In genomic region chr16:70694088-70694487, GRCh38 we compare ENCODE assay signal across 11 cellular contexts. TPM values are rescaled to one million over a fixed set of nuclear protein-coding genes. Genes with fewer than 3 reads are reported as not detected.
DNase-seq lines count a peak whose midpoint lies in the region; ATAC-seq, FAIRE-seq and TF ChIP-seq lines count a peak whose summit lies in the region.
"Had no signal": no experiment of that assay in that cellular context is flagged by ENCODE, and none has a peak within 500 bp of the region (broad histone marks: within the 10 kb centered on the region; RNA-seq: fewer than 3 reads in every experiment).

No MANE protein-coding gene starts in this region.

- H3K36me3 ChIP-seq in KOPT-K1 (ENCODE audit: insufficient read depth, low read length) (peaks cover 15% of the 10 kb centered on the region; the same call in 1 of the 2 replicates), colonic mucosa (no peaks in the 10 kb centered on the region), lower lobe of right lung (peaks cover 18% of the 10 kb centered on the region), A673 (ENCODE audit: insufficient read depth, low read length, poor library complexity, severe bottlenecking) (no peaks in the 10 kb centered on the region)

- FAIRE-seq in A549 (lab: Jason Lieb, UNC) = peak; percentile 83

- DNase-seq in A549 (ENCODE audit: low read depth in 1 of 2, low spot score in 1 of 2) (peak; percentile 85 to 95), colonic mucosa (no peak), lower lobe of right lung (no peak), A673 (ENCODE audit: low spot score) (no peak), NCI-H1092 (lab: John Stamatoyannopoulos, UW) (no peak)
- DNase-seq: activated CD8-positive, alpha-beta memory T cell treated with anti-CD3 and anti-CD28 coated beads for 24 hours; CD4-positive, alpha-beta memory T cell; NCI-H2227 treated with DMSO at 0.1 percent for 48 hours had no signal

- no peaks in the 10 kb centered on the region for H3K9me3 Mint-ChIP-seq in stimulated activated memory B cell treated with anti-CD40 and anti-IgM and Interleukin-4, amounts not matched to agents 10 μg/mL and 1 μg/mL and 100 μg/mL, for 72 hours
- H3K9me3 Mint-ChIP-seq: CD4-positive, alpha-beta memory T cell had no signal

- no peak overlapping the region for H3K27ac Mint-ChIP-seq in stimulated activated memory B cell treated with anti-CD40 and anti-IgM and Interleukin-4, amounts not matched to agents 10 μg/mL and 1 μg/mL and 100 μg/mL, for 72 hours
- H3K27ac Mint-ChIP-seq: CD4-positive, alpha-beta memory T cell had no signal

- TF ChIP-seq CTCF in A549 (IDR thresholded peaks at IDR 0.05) = no peak
- TF ChIP-seq CTCF in colonic mucosa (IDR thresholded peaks at IDR 0.05) = no peak
- no peak for TF ChIP-seq CTCF in lower lobe of right lung (IDR thresholded peaks at IDR 0.05)
- TF ChIP-seq CTCF in A673 (conservative IDR thresholded peaks at IDR 0.05; ENCODE audit: low read depth, low read length) = no peak

- H3K4me1 ChIP-seq in A549 = peaks cover 88% of the 10 kb centered on the region
- H3K4me1 ChIP-seq in colonic mucosa = peaks cover 31% of the 10 kb centered on the region
- H3K4me1 ChIP-seq in lower lobe of right lung = peaks cover 93% of the 10 kb centered on the region
- H3K4me1 ChIP-seq in A673 (ENCODE audit: insufficient read depth, low read length, poor library complexity, severe bottlenecking) = peaks cover 5% of the 10 kb centered on the region

- ATAC-seq in A549 (peak; percentile 66 to 83), lower lobe of right lung (no peak), HG02571 (IDR thresholded peaks at IDR 0.05; ENCODE audit: unreplicated experiment) (no peak)
- ATAC-seq in stimulated activated memory B cell treated with anti-CD40 and anti-IgM and Interleukin-4, amounts not matched to agents 10 μg/mL and 1 μg/mL and 100 μg/mL, for 72 hours = no peak

- no TSS peak for BruUV-seq in A673 (replicated peaks; lab: Mats Ljungman, UMichigan)

- H3K9me3 ChIP-seq in A549 (no peaks in the 10 kb centered on the region), KOPT-K1 (ENCODE audit: insufficient read depth, low read length, poor library complexity, severe bottlenecking) (no peaks in the 10 kb centered on the region), colonic mucosa (no peaks in the 10 kb centered on the region), lower lobe of right lung (no peaks in the 10 kb centered on the region), A673 (ENCODE audit: low read depth, low read length, poor library complexity, severe bottlenecking) (no peaks in the 10 kb centered on the region)

- 5% methylated on average over 10 of the region's 10 CpGs for WGBS in A549 (ENCODE audit: missing lambda C conversion rate)

- no peak for TF ChIP-seq POLR2A in A549 (IDR thresholded peaks at IDR 0.05; ENCODE audit: low read length)

- H3K4me1 Mint-ChIP-seq in stimulated activated memory B cell treated with anti-CD40 and anti-IgM and Interleukin-4, amounts not matched to agents 10 μg/mL and 1 μg/mL and 100 μg/mL, for 72 hours = no peaks in the 10 kb centered on the region

- POLR2A ChIA-PET in A549 (lab: Yijun Ruan, JAX) = no interaction called here
- POLR2A ChIA-PET in A673 (lab: Charles Lee; ENCODE audit: low non-redundant PET) = no interaction called here

- intact Hi-C loops in colonic mucosa (cut with DNase I) (no loop called here), lower lobe of right lung (cut with DNase I) (no loop called here), A673 (cut with micrococcal nuclease; ENCODE audit: unreplicated experiment) (no loop called here)

- TF ChIP-seq EP300 in A549 (IDR thresholded peaks at IDR 0.05) = peak in 1 of 2 experiments; percentile 59; a peak in 1 of 5 replicates

- peak overlapping the region; percentile 84 for H3K4me2 ChIP-seq in A549

- H3K4me3 ChIP-seq in A549 (0 out of 3 replicates have a peak overlapping the region, but pooled peaks have one; percentile 5), colonic mucosa (no peak overlapping the region), lower lobe of right lung (no peak overlapping the region), A673 (ENCODE audit: low read depth, low read length, poor library complexity, severe bottlenecking) (no peak overlapping the region)

- TF ChIP-seq RAD21 in A549 (conservative IDR thresholded peaks at IDR 0.05 in 1 of 2, IDR thresholded peaks at IDR 0.05 in 1 of 2) = no peak; a peak in 2 of 5 replicates

- H3K9ac ChIP-seq in colonic mucosa (ENCODE audit: low read depth in 2 of 2, low read length in 2 of 2) = peak overlapping the region in 1 of 2 donors; percentile 47

- H3K27ac ChIP-seq in A549 (peak overlapping the region; percentile 97 to 100), KOPT-K1 (ENCODE audit: low read depth, low read length, poor library complexity, severe bottlenecking) (peak overlapping the region; percentile 90), colonic mucosa (peak overlapping the region; percentile 74), lower lobe of right lung (peak overlapping the region; percentile 87), A673 (ENCODE audit: low read depth, low read length, poor library complexity, severe bottlenecking) (no peak overlapping the region)

- peaks cover 31% of the 10 kb centered on the region for H3K36me3 Mint-ChIP-seq in stimulated activated memory B cell treated with anti-CD40 and anti-IgM and Interleukin-4, amounts not matched to agents 10 μg/mL and 1 μg/mL and 100 μg/mL, for 72 hours

- CTCF ChIA-PET in A549 (lab: Yijun Ruan, JAX) (interaction anchor here (1.2 to 3.6 kb wide), 4 partner anchors 21 to 77 kb away, joined by 7 to 18 read pairs (median 13); no protein-coding TSS in a partner anchor), A673 (lab: Charles Lee) (no interaction called here)

- H3K27me3 ChIP-seq in colonic mucosa = no peaks in the 10 kb centered on the region
- H3K27me3 ChIP-seq in lower lobe of right lung (ENCODE audit: low read depth) = no peaks in the 10 kb centered on the region
- H3K27me3 ChIP-seq in A673 (replicated peaks; ENCODE audit: insufficient read depth, low read depth, low read length, poor library complexity) = no peaks in the 10 kb centered on the region

- no peaks in the 10 kb centered on the region for H3K27me3 Mint-ChIP-seq in stimulated activated memory B cell treated with anti-CD40 and anti-IgM and Interleukin-4, amounts not matched to agents 10 μg/mL and 1 μg/mL and 100 μg/mL, for 72 hours
- H3K27me3 Mint-ChIP-seq: CD4-positive, alpha-beta memory T cell had no signal

- no peak overlapping the region for H3K4me3 Mint-ChIP-seq in stimulated activated memory B cell treated with anti-CD40 and anti-IgM and Interleukin-4, amounts not matched to agents 10 μg/mL and 1 μg/mL and 100 μg/mL, for 72 hours
- H3K4me3 Mint-ChIP-seq: CD4-positive, alpha-beta memory T cell had no signal

TF ChIP-seq in A549, 52 proteins besides CTCF, POLR2A, EP300 and RAD21 (continues in another document):
- TF ChIP-seq JUN (IDR thresholded peaks at IDR 0.05) (peak; percentile 31 to 68; a peak in 1 of 5 replicates), TFCP2L1 (CRISPR knock-in tag; IDR thresholded peaks at IDR 0.05) (no peak), HOXB13 (CRISPR knock-in tag; IDR thresholded peaks at IDR 0.05; ENCODE audit: low read depth) (no peak), BHLHE40 (IDR thresholded peaks at IDR 0.05; ENCODE audit: low read depth, low read length) (no peak), MAX (IDR thresholded peaks at IDR 0.05) (peak; percentile 82), FOSL2 (IDR thresholded peaks at IDR 0.05) (peak; percentile 48; the same call in 1 of the 2 replicates), FOSL2 (CRISPR knock-in tag; IDR thresholded peaks at IDR 0.05) (peak; percentile 84), SMC3 (IDR thresholded peaks at IDR 0.05) (no peak), ESRRA (IDR thresholded peaks at IDR 0.05; ENCODE audit: borderline replicate concordance, low read length) (no peak), RCOR1 (IDR thresholded peaks at IDR 0.05; ENCODE audit: low read depth, low read length) (no peak), RFX5 (IDR thresholded peaks at IDR 0.05) (no peak), CEBPB (IDR thresholded peaks at IDR 0.05) (0 out of 4 replicates have a peak, but pooled peaks of 1 of the 2 experiments have one; percentile 8), GATA3 (IDR thresholded peaks at IDR 0.05; ENCODE audit: borderline replicate concordance) (peak; percentile 69; the same call in 1 of the 2 replicates), BCL3 (IDR thresholded peaks at IDR 0.05) (no peak)

RNA-seq across cellular contexts. Expression of gene MTSS2, which starts 8.2 kb away (rescaled TPM):
- 10.8 and 13.1 TPM in 2 replicates for polyA plus RNA-seq in A549 (2011; rRNA removed)
- 52.8 and 65.7 TPM in 2 replicates for polyA plus RNA-seq in A549 (2012; cell fraction: cytosol; rRNA removed)
- polyA plus RNA-seq in A549 (2012; cell fraction: nucleus; rRNA removed) = 97.7 and 160 TPM in 2 replicates
- polyA plus RNA-seq in A549 (2017; fragmentation: RNase III; extraction: RNeasy Plus Mini Kit Qiagen cat#74134 plus additional on column Dnase treatment) = 27.1 to 37.4 TPM (median 33.5 TPM) in 3 replicates
- polyA minus RNA-seq in A549 (2011; rRNA and poly(A)+ RNA removed) = 11.4 and 19.0 TPM in 2 replicates
- 10 to 100 TPM; 15.5 to 25.3 TPM for total RNA-seq in colonic mucosa
- total RNA-seq in lower lobe of right lung = 60.8 TPM
- 47.6 and 54.8 TPM in 2 replicates for total RNA-seq in A673 (2021)
- polyA plus RNA-seq: CD4-positive, alpha-beta memory T cell had no signal

RNA-seq across cellular contexts. Expression of gene IL34, which starts 47.7 kb away (rescaled TPM):
- 0.12 and 0.25 TPM in 2 replicates for polyA plus RNA-seq in A549 (2011; rRNA removed)
- 0.73 and 1.2 TPM in 2 replicates for polyA plus RNA-seq in A549 (2012; cell fraction: cytosol; rRNA removed)
- polyA plus RNA-seq in A549 (2012; cell fraction: nucleus; rRNA removed) = 0.94 and 1.5 TPM in 2 replicates
- polyA plus RNA-seq in A549 (2017; fragmentation: RNase III; extraction: RNeasy Plus Mini Kit Qiagen cat#74134 plus additional on column Dnase treatment) = 0.29 to 0.89 TPM (median 0.40 TPM) in 3 replicates
- 0.41 TPM in 1 of 2 replicates, not detected in the other for polyA minus RNA-seq in A549 (2011; rRNA and poly(A)+ RNA removed)
- total RNA-seq in colonic mucosa = 1 to 10 TPM; 1.1 to 2.8 TPM
- 2.6 TPM for total RNA-seq in lower lobe of right lung
- not detected in 2 replicates for total RNA-seq in A673 (2021)
- total RNA-seq: CD4-positive, alpha-beta memory T cell had no signal
- polyA plus RNA-seq: CD4-positive, alpha-beta memory T cell had no signal

Comparison
In these comparisons a context has a peak if more than half of its experiments do, and no peak if none do; other contexts are left out.
1. ATAC-seq: peak in A549 (2 of 2); none in lower lobe of right lung (0 of 2), HG02571 (single experiment) and stimulated activated memory B cell treated with anti-CD40 and anti-IgM and Interleukin-4, amounts not matched to agents 10 μg/mL and 1 μg/mL and 100 μg/mL, for 72 hours (single experiment).
2. DNase-seq: peak in A549 (2 of 2); none in colonic mucosa (single experiment), lower lobe of right lung (single experiment), A673 (single experiment) and NCI-H1092 (single experiment).